12 cellular contexts compared by ENCODE assay signal in genomic region chr16:53991181-53992056, GRCh38.
DNase-seq lines count a peak whose midpoint lies in the region; ATAC-seq and FAIRE-seq lines count a peak whose summit lies in the region.
"Had no signal": no experiment of that assay in that cellular context is flagged by ENCODE, and none has a peak within 500 bp of the region (broad histone marks: within the 10 kb centered on the region; RNA-seq: fewer than 3 reads in every experiment).

No MANE protein-coding gene starts in this region.

- peaks cover 11% of the 10 kb centered on the region for H3K4me1 Mint-ChIP-seq in activated naive CD4-positive, alpha-beta T cell treated with anti-CD3 and anti-CD28 coated beads, Interleukin-2, amount 10 ng/mL, durations not matched to agents 7 days and 5 days
- H3K4me1 Mint-ChIP-seq in natural killer cell treated with Interleukin-12 subunit alpha and Interleukin-12 subunit beta and Interleukin-15 and Interleukin-18, amount 100 ng/mL, for 72 hours (ENCODE audit: low read depth in 2 of 2), result peaks cover 5 to 20% of the 10 kb centered on the region in 2 donors
- no peaks in the 10 kb centered on the region for H3K4me1 Mint-ChIP-seq in activated T-cell treated with anti-CD3 and anti-CD28 coated beads, Interleukin-2, amount 50 U/mL, for 4 hours (ENCODE audit: low read depth)
- H3K4me1 Mint-ChIP-seq: memory B cell had no signal

- no peaks in the 10 kb centered on the region for H3K9me3 ChIP-seq in SJCRH30 (replicated peaks)
- H3K9me3 ChIP-seq: BLaER1 had no signal

- no peaks in the 10 kb centered on the region for H3K36me3 ChIP-seq in SJCRH30
- H3K36me3 ChIP-seq: BLaER1 had no signal

- no peak overlapping the region for H3K27ac ChIP-seq in SJCRH30
- H3K27ac ChIP-seq: BLaER1 had no signal

- no peak overlapping the region for H3K4me3 Mint-ChIP-seq in activated naive CD4-positive, alpha-beta T cell treated with anti-CD3 and anti-CD28 coated beads, Interleukin-2, amount 10 ng/mL, durations not matched to agents 7 days and 5 days
- H3K4me3 Mint-ChIP-seq in natural killer cell treated with Interleukin-12 subunit alpha and Interleukin-12 subunit beta and Interleukin-15 and Interleukin-18, amount 100 ng/mL, for 72 hours, result no peak overlapping the region
- H3K4me3 Mint-ChIP-seq in activated T-cell treated with anti-CD3 and anti-CD28 coated beads, Interleukin-2, amount 50 U/mL, for 4 hours, result no peak overlapping the region
- H3K4me3 Mint-ChIP-seq: memory B cell had no signal

- H3K9me3 Mint-ChIP-seq in activated naive CD4-positive, alpha-beta T cell treated with anti-CD3 and anti-CD28 coated beads, Interleukin-2, amount 10 ng/mL, durations not matched to agents 7 days and 5 days, result no peaks in the 10 kb centered on the region
- peaks cover 0 to 2% of the 10 kb centered on the region in 2 donors for H3K9me3 Mint-ChIP-seq in activated naive CD4-positive, alpha-beta T cell treated with anti-CD3 and anti-CD28 coated beads, Interleukin-2, amount 50 U/mL, for 72 hours
- H3K9me3 Mint-ChIP-seq in natural killer cell treated with Interleukin-12 subunit alpha and Interleukin-12 subunit beta and Interleukin-15 and Interleukin-18, amount 100 ng/mL, for 72 hours, result no peaks in the 10 kb centered on the region
- no peaks in the 10 kb centered on the region for H3K9me3 Mint-ChIP-seq in activated T-cell treated with anti-CD3 and anti-CD28 coated beads, Interleukin-2, amount 50 U/mL, for 4 hours
- H3K9me3 Mint-ChIP-seq: memory B cell had no signal

- peak; percentile 23 for DNase-seq in activated naive CD4-positive, alpha-beta T cell treated with anti-CD3 and anti-CD28 coated beads, Interleukin-2, amount 10 ng/mL, durations not matched to agents 7 days and 5 days
- no peak for DNase-seq in activated naive CD4-positive, alpha-beta T cell treated with anti-CD3 and anti-CD28 coated beads, Interleukin-2, amount 50 U/mL, for 72 hours (ENCODE audit: low spot score in 2 of 2)
- peak; percentile 32 to 56 for DNase-seq in SJCRH30
- peak; percentile 17 for DNase-seq in urothelium cell line (ENCODE audit: low spot score)
- no peak for DNase-seq in natural killer cell treated with Interleukin-12 subunit alpha and Interleukin-12 subunit beta and Interleukin-15 and Interleukin-18, amount 100 ng/mL, for 72 hours (ENCODE audit: low spot score)
- DNase-seq in activated T-cell treated with anti-CD3 and anti-CD28 coated beads, Interleukin-2, amount 50 U/mL, for 4 hours, result no peak
- DNase-seq: aorta, T1000 had no signal

- H3K27me3 Mint-ChIP-seq in activated naive CD4-positive, alpha-beta T cell treated with anti-CD3 and anti-CD28 coated beads, Interleukin-2, amount 10 ng/mL, durations not matched to agents 7 days and 5 days, result no peaks in the 10 kb centered on the region
- no peaks in the 10 kb centered on the region for H3K27me3 Mint-ChIP-seq in natural killer cell treated with Interleukin-12 subunit alpha and Interleukin-12 subunit beta and Interleukin-15 and Interleukin-18, amount 100 ng/mL, for 72 hours
- H3K27me3 Mint-ChIP-seq in activated T-cell treated with anti-CD3 and anti-CD28 coated beads, Interleukin-2, amount 50 U/mL, for 4 hours (ENCODE audit: low read depth), result no peaks in the 10 kb centered on the region
- H3K27me3 Mint-ChIP-seq: memory B cell had no signal

- no peak overlapping the region for H3K4me3 ChIP-seq in SJCRH30
- H3K4me3 ChIP-seq: BLaER1 had no signal

- ATAC-seq in activated naive CD4-positive, alpha-beta T cell treated with anti-CD3 and anti-CD28 coated beads, Interleukin-2, amount 50 U/mL, for 72 hours, result no peak
- no peak for ATAC-seq in HG02973 (IDR thresholded peaks at IDR 0.05; ENCODE audit: unreplicated experiment)
- no peak for ATAC-seq in natural killer cell treated with Interleukin-12 subunit alpha and Interleukin-12 subunit beta and Interleukin-15 and Interleukin-18, amount 100 ng/mL, for 72 hours
- ATAC-seq in activated T-cell treated with anti-CD3 and anti-CD28 coated beads, Interleukin-2, amount 50 U/mL, for 4 hours, result no peak

- H3K36me3 Mint-ChIP-seq in activated naive CD4-positive, alpha-beta T cell treated with anti-CD3 and anti-CD28 coated beads, Interleukin-2, amount 10 ng/mL, durations not matched to agents 7 days and 5 days, result no peaks in the 10 kb centered on the region
- H3K36me3 Mint-ChIP-seq in activated naive CD4-positive, alpha-beta T cell treated with anti-CD3 and anti-CD28 coated beads, Interleukin-2, amount 50 U/mL, for 72 hours, result peaks cover 18% of the 10 kb centered on the region in 2 donors
- H3K36me3 Mint-ChIP-seq in natural killer cell treated with Interleukin-12 subunit alpha and Interleukin-12 subunit beta and Interleukin-15 and Interleukin-18, amount 100 ng/mL, for 72 hours, result no peaks in the 10 kb centered on the region
- peaks cover 15% of the 10 kb centered on the region for H3K36me3 Mint-ChIP-seq in activated T-cell treated with anti-CD3 and anti-CD28 coated beads, Interleukin-2, amount 50 U/mL, for 4 hours (ENCODE audit: insufficient read depth)

- CTCF ChIA-PET in activated naive CD4-positive, alpha-beta T cell treated with anti-CD3 and anti-CD28 coated beads, Interleukin-2, amount 10 ng/mL, durations not matched to agents 7 days and 5 days (lab: Charles Lee), result no interaction called here

- no peaks in the 10 kb centered on the region for H3K27me3 ChIP-seq in SJCRH30
- H3K27me3 ChIP-seq: BLaER1 had no signal

- H3K4me1 ChIP-seq in SJCRH30, result peaks cover 19% of the 10 kb centered on the region

- no peak overlapping the region for H3K27ac Mint-ChIP-seq in activated naive CD4-positive, alpha-beta T cell treated with anti-CD3 and anti-CD28 coated beads, Interleukin-2, amount 10 ng/mL, durations not matched to agents 7 days and 5 days
- H3K27ac Mint-ChIP-seq in activated naive CD4-positive, alpha-beta T cell treated with anti-CD3 and anti-CD28 coated beads, Interleukin-2, amount 50 U/mL, for 72 hours, result peak overlapping the region in 1 of 2 donors; percentile 45
- H3K27ac Mint-ChIP-seq in natural killer cell treated with Interleukin-12 subunit alpha and Interleukin-12 subunit beta and Interleukin-15 and Interleukin-18, amount 100 ng/mL, for 72 hours, result no peak overlapping the region
- H3K27ac Mint-ChIP-seq: memory B cell had no signal

- FAIRE-seq in islet of Langerhans (lab: Jason Lieb, UNC) (peak; percentile 90), urothelium cell line (lab: Jason Lieb, UNC) (no peak)

Comparison
In these comparisons a context has a peak if more than half of its experiments do, and no peak if none do; other contexts are left out.
1. DNase-seq: peak in activated naive CD4-positive, alpha-beta T cell treated with anti-CD3 and anti-CD28 coated beads, Interleukin-2, amount 10 ng/mL, durations not matched to agents 7 days and 5 days (single experiment), SJCRH30 (2 of 2) and urothelium cell line (single experiment); none in activated naive CD4-positive, alpha-beta T cell treated with anti-CD3 and anti-CD28 coated beads, Interleukin-2, amount 50 U/mL, for 72 hours (0 of 2), natural killer cell treated with Interleukin-12 subunit alpha and Interleukin-12 subunit beta and Interleukin-15 and Interleukin-18, amount 100 ng/mL, for 72 hours (single experiment) and activated T-cell treated with anti-CD3 and anti-CD28 coated beads, Interleukin-2, amount 50 U/mL, for 4 hours (single experiment).